In the genomic region with DNA sequence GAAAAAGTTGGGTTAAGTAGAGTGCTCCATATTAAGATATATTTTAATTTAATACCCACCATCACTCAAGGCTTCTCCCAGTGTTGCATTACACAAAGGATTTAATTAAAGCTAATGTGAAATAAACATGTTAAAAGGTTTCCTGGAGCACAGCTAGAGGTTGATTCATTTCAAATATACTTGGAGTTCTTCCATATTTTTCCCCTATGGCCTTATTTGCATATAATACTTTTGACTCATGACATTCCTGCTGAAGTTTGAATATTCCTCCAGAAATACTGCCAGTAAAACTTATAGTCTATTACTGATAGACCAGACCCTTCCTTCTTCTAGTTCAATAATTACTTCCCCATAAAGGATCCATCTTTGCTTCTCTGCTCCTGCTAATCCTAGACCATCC, we compare ENCODE assay signal across 27 cellular contexts.
DNase-seq lines count a peak whose midpoint lies in the region; TF ChIP-seq lines count a peak whose summit lies in the region.
"Had no signal": no experiment of that assay in that cellular context is flagged by ENCODE, and none has a peak within 500 bp of the region (broad histone marks: within the 10 kb centered on the region; RNA-seq: fewer than 3 reads in every experiment).

No MANE protein-coding gene starts in this region.

- H3K4me1 Mint-ChIP-seq in progenitor cell of endocrine pancreas (ENCODE audit: low read depth): no peaks in the 10 kb centered on the region
- H3K4me1 Mint-ChIP-seq: activated naive CD8-positive, alpha-beta T cell treated with anti-CD3 and anti-CD28 coated beads, Interleukin-2, amount 10 ng/mL, durations not matched to agents 7 days and 5 days; naive thymus-derived CD4-positive, alpha-beta T cell had no signal

- no peaks in the 10 kb centered on the region for H3K27me3 ChIP-seq in hepatocyte
- H3K27me3 ChIP-seq: brain microvascular endothelial cell, right lobe of liver, SJSA1, upper lobe of right lung had no signal

- no peak overlapping the region for H3K4me3 ChIP-seq in hepatocyte
- H3K4me3 ChIP-seq: A549, coronary artery, GM23338, right lobe of liver, SJSA1, upper lobe of right lung had no signal

- H3K9me3 ChIP-seq in hepatocyte (ENCODE audit: low read depth): no peaks in the 10 kb centered on the region
- H3K9me3 ChIP-seq: A549, right lobe of liver, SJSA1, upper lobe of right lung had no signal

- H3K4me2 ChIP-seq in hepatocyte: no peak overlapping the region
- H3K4me2 ChIP-seq: A549, GM23338 had no signal

- no peaks in the 10 kb centered on the region for H4K20me1 ChIP-seq in hepatocyte (ENCODE audit: insufficient read depth, poor library complexity, severe bottlenecking)

- H3K27me3 Mint-ChIP-seq in progenitor cell of endocrine pancreas: no peaks in the 10 kb centered on the region

- no peaks in the 10 kb centered on the region for H3K79me2 ChIP-seq in hepatocyte

- H3K27ac ChIP-seq in 22Rv1 (peak overlapping the region; percentile 19; the same call in 1 of the 2 replicates), hepatocyte (peak overlapping the region; percentile 53)
- H3K27ac ChIP-seq: A549, brain microvascular endothelial cell, coronary artery, HL-60, right lobe of liver, SJSA1, upper lobe of right lung had no signal

- peak; percentile 73 for DNase-seq in HS-5 (ENCODE audit: low read depth)
- DNase-seq in dermis blood vessel endothelial cell: peak; percentile 51
- no peak for DNase-seq in hepatocyte (ENCODE audit: low spot score)
- DNase-seq in inferior parietal cortex (ENCODE audit: extremely low spot score): no peak
- no peak for DNase-seq in NCI-H128 (lab: John Stamatoyannopoulos, UW; ENCODE audit: unreplicated experiment)
- DNase-seq in progenitor cell of endocrine pancreas (ENCODE audit: low spot score, unreplicated experiment): no peak
- DNase-seq in effector CD4-positive, alpha-beta T cell: no peak
- DNase-seq: activated CD8-positive, alpha-beta memory T cell treated with anti-CD3 and anti-CD28 coated beads, Interleukin-2, amount 50 U/mL, for 48 hours; activated effector memory CD4-positive, alpha-beta T cell treated with Interleukin-2 at 50 U/mL for 16 hours; activated naive CD8-positive, alpha-beta T cell treated with anti-CD3 and anti-CD28 coated beads, Interleukin-2, amount 10 ng/mL, durations not matched to agents 7 days and 5 days; COR-L47; DMS79; left cardiac atrium; naive thymus-derived CD4-positive, alpha-beta T cell; NCI-H1436 treated with DMSO at 0.1 percent for 48 hours; NCI-H510A treated with DMSO at 0.1 percent for 48 hours; right lobe of liver; stimulated activated CD8-positive, alpha-beta memory T cell treated with anti-CD3 and anti-CD28 coated beads, Interleukin-4, amount 100 ng/mL, for 48 hours; T-helper 2 cell; upper lobe of right lung had no signal

- H3K9me2 ChIP-seq in hepatocyte (replicated peaks; ENCODE audit: insufficient read depth): no peaks in the 10 kb centered on the region

- H3K36me3 Mint-ChIP-seq in progenitor cell of endocrine pancreas (ENCODE audit: insufficient read depth): no peaks in the 10 kb centered on the region
- H3K36me3 Mint-ChIP-seq: activated naive CD8-positive, alpha-beta T cell treated with anti-CD3 and anti-CD28 coated beads, Interleukin-2, amount 10 ng/mL, durations not matched to agents 7 days and 5 days; naive thymus-derived CD4-positive, alpha-beta T cell had no signal

- TF ChIP-seq CTCF in 22Rv1 (IDR thresholded peaks at IDR 0.05) (no peak), hepatocyte (IDR thresholded peaks at IDR 0.05; ENCODE audit: poor library complexity) (no peak), progenitor cell of endocrine pancreas (IDR thresholded peaks at IDR 0.05; ENCODE audit: unreplicated experiment) (no peak)

- no peaks in the 10 kb centered on the region for H3K36me3 ChIP-seq in hepatocyte (replicated peaks; ENCODE audit: insufficient read depth, low read depth)
- H3K36me3 ChIP-seq: brain microvascular endothelial cell, right lobe of liver, upper lobe of right lung had no signal

- peaks cover 11% of the 10 kb centered on the region for H3K4me1 ChIP-seq in hepatocyte (ENCODE audit: insufficient read depth)
- H3K4me1 ChIP-seq: right lobe of liver, upper lobe of right lung had no signal

- no peaks in the 10 kb centered on the region for H3K9me3 Mint-ChIP-seq in progenitor cell of endocrine pancreas (ENCODE audit: low read depth)
- H3K9me3 Mint-ChIP-seq: activated naive CD8-positive, alpha-beta T cell treated with anti-CD3 and anti-CD28 coated beads, Interleukin-2, amount 10 ng/mL, durations not matched to agents 7 days and 5 days; GM23338 had no signal

- no peak overlapping the region for H3K4me3 Mint-ChIP-seq in progenitor cell of endocrine pancreas (ENCODE audit: low read depth)
- H3K4me3 Mint-ChIP-seq: activated naive CD8-positive, alpha-beta T cell treated with anti-CD3 and anti-CD28 coated beads, Interleukin-2, amount 10 ng/mL, durations not matched to agents 7 days and 5 days; GM23338; naive thymus-derived CD4-positive, alpha-beta T cell had no signal

- H3K27ac Mint-ChIP-seq in progenitor cell of endocrine pancreas: no peak overlapping the region
- H3K27ac Mint-ChIP-seq: activated naive CD8-positive, alpha-beta T cell treated with anti-CD3 and anti-CD28 coated beads, Interleukin-2, amount 10 ng/mL, durations not matched to agents 7 days and 5 days; GM23338; naive thymus-derived CD4-positive, alpha-beta T cell had no signal

- H2AFZ ChIP-seq in hepatocyte: no peak overlapping the region
- H2AFZ ChIP-seq: GM23338 had no signal

Comparison
In these comparisons a context has a peak if more than half of its experiments do, and no peak if none do; other contexts are left out.
1. DNase-seq: peak in HS-5 (single experiment) and dermis blood vessel endothelial cell (single experiment); none in hepatocyte (single experiment), inferior parietal cortex (single experiment), NCI-H128 (single experiment), progenitor cell of endocrine pancreas (single experiment) and effector CD4-positive, alpha-beta T cell (single experiment).